33 cellular contexts compared by ENCODE assay signal in the genomic region with DNA sequence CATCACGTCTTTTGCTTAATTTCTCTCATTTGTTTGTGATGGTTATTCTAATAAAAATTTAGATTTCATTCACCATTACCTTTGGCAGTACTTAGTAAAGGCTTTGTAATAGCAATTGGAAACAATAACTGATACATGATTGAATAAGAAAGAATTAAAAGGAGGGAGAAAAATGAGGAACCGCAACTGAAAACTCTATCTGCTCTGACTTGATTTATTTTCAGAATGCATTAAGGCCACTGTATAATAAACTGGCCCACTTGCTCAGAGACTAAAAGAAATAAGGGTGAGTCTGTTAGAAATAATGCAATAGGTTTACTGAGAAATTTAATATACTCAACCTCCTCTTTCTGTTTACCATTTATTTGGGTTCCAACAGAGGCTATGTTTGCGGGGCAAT.
"Had no signal": no experiment of that assay in that cellular context is flagged by ENCODE, and none has a peak within 500 bp of the region (broad histone marks: within the 10 kb centered on the region; RNA-seq: fewer than 3 reads in every experiment).

No MANE protein-coding gene starts in this region.

- H3K9me3 ChIP-seq: adrenal gland, ascending aorta, body of pancreas, breast epithelium had no signal

- H3K4me1 ChIP-seq: adrenal gland, ascending aorta, body of pancreas, breast epithelium had no signal

- FAIRE-seq: astrocyte, bronchial epithelial cell, colon had no signal

- H3K4me3 ChIP-seq: adrenal gland, ascending aorta, body of pancreas, breast epithelium, cardiac muscle cell had no signal

- DNase-seq: activated effector memory CD4-positive, alpha-beta T cell treated with anti-CD3 and anti-CD28 coated beads, Interleukin-2, amount 50 U/mL, for 16 hours; activated effector memory CD4-positive, alpha-beta T cell treated with Interleukin-2 at 50 U/mL for 16 hours; activated gamma-delta T cell; activated gamma-delta T cell treated with Interleukin-2 at 50 U/mL for 16 hours; activated naive CD4-positive, alpha-beta T cell; activated naive CD4-positive, alpha-beta T cell treated with anti-CD3 and anti-CD28 coated beads for 36 hours; activated naive CD4-positive, alpha-beta T cell treated with anti-CD3 and anti-CD28 coated beads, Interleukin-2, amount 10 ng/mL, durations not matched to agents 7 days and 5 days; activated naive CD4-positive, alpha-beta T cell treated with anti-CD3 and anti-CD28 coated beads, Interleukin-2, amount 50 U/mL, for 16 hours; activated naive CD4-positive, alpha-beta T cell treated with Interleukin-2 at 50 U/mL for 16 hours; activated naive CD8-positive, alpha-beta T cell treated with anti-CD3 and anti-CD28 coated beads for 36 hours; activated naive CD8-positive, alpha-beta T cell treated with anti-CD3 and anti-CD28 coated beads, Interleukin-2, amount 10 ng/mL, durations not matched to agents 7 days and 5 days; activated naive CD8-positive, alpha-beta T cell treated with anti-CD3 and anti-CD28 coated beads, Interleukin-2, amount 50 U/mL, for 24 hours; activated T-cell treated with anti-CD3 and anti-CD28 coated beads, Interleukin-2, amount 50 U/mL, for 4 hours; activated T-cell treated with anti-CD3 and anti-CD28 coated beads, Interleukin-2, amount 50 U/mL, for 48 hours; activated T-cell treated with anti-CD3 and anti-CD28 coated beads, Interleukin-2, amount 50 U/mL, for 72 hours; adrenal gland; amniotic stem cell; amygdala; anterior cingulate cortex; aorta; body of pancreas; brain microvascular endothelial cell; caudate nucleus; central memory CD4-positive, alpha-beta T cell; cerebellar nuclear complex had no signal

- H3K27ac ChIP-seq: adrenal gland, ascending aorta, body of pancreas, brain microvascular endothelial cell, breast epithelium, cardiac muscle cell had no signal

- H3K27me3 ChIP-seq: adrenal gland, ascending aorta, body of pancreas, brain microvascular endothelial cell, breast epithelium, cardiac muscle cell had no signal

- ATAC-seq: activated naive CD4-positive, alpha-beta T cell treated with anti-CD3 and anti-CD28 coated beads, Interleukin-2, amount 50 U/mL, for 72 hours; activated naive CD8-positive, alpha-beta T cell treated with anti-CD3 and anti-CD28 coated beads, Interleukin-2, amount 50 U/mL, for 24 hours; activated T-cell treated with anti-CD3 and anti-CD28 coated beads, Interleukin-2, amount 50 U/mL, for 4 hours; activated T-cell treated with anti-CD3 and anti-CD28 coated beads, Interleukin-2, amount 50 U/mL, for 72 hours; activated T-helper 17 cell treated with anti-CD3 and anti-CD28 coated beads, Interleukin-2, amount 50 U/mL, for 72 hours; body of pancreas had no signal

- H3K36me3 ChIP-seq: adrenal gland, ascending aorta, brain microvascular endothelial cell, breast epithelium, cardiac muscle cell had no signal
